ENCODE assay signal across 17 cellular contexts in genomic region chr19:50911206-50912101, GRCh38. TPM values are rescaled to one million over a fixed set of nuclear protein-coding genes. Genes with fewer than 3 reads are reported as not detected.
A peak's percentile ranks its signal among the peaks of the same experiment; 100 is the strongest.
DNase-seq lines count a peak whose midpoint lies in the region; ATAC-seq and TF ChIP-seq lines count a peak whose summit lies in the region.
"Had no signal": no experiment of that assay in that cellular context is flagged by ENCODE, and none has a peak within 500 bp of the region (broad histone marks: within the 10 kb centered on the region; RNA-seq: fewer than 3 reads in every experiment).

Gene KLK4 (minus strand): TSS chr19:50911395. CDS start chr19:50910738, 657 bp downstream.

- no peak within 1 kb of the TSS for H3K4me3 Mint-ChIP-seq in activated CD8-positive, alpha-beta T cell treated with anti-CD3 and anti-CD28 coated beads for 36 hours
- no peak within 1 kb of the TSS for H3K4me3 Mint-ChIP-seq in activated CD8-positive, alpha-beta T cell treated with anti-CD3 and anti-CD28 coated beads, Interleukin-2, amount 10 ng/mL, durations not matched to agents 7 days and 5 days
- H3K4me3 Mint-ChIP-seq: CD4-positive, CD25-positive, alpha-beta regulatory T cell had no signal

- peak; percentile 14 for TF ChIP-seq CTCF in activated CD8-positive, alpha-beta T cell treated with anti-CD3 and anti-CD28 coated beads for 36 hours (IDR thresholded peaks at IDR 0.05)
- TF ChIP-seq CTCF in RWPE2 (IDR thresholded peaks at IDR 0.05; ENCODE audit: poor library complexity, severe bottlenecking) = no peak

- H3K9me3 Mint-ChIP-seq in activated CD8-positive, alpha-beta T cell treated with anti-CD3 and anti-CD28 coated beads for 36 hours = no peaks in the 10 kb centered on the region
- H3K9me3 Mint-ChIP-seq in activated CD8-positive, alpha-beta T cell treated with anti-CD3 and anti-CD28 coated beads, Interleukin-2, amount 10 ng/mL, durations not matched to agents 7 days and 5 days (ENCODE audit: insufficient read depth) = no peaks in the 10 kb centered on the region
- H3K9me3 Mint-ChIP-seq: IgD-negative memory B cell had no signal

- peaks cover 8% of the 10 kb centered on the region for H3K4me1 Mint-ChIP-seq in activated CD8-positive, alpha-beta T cell treated with anti-CD3 and anti-CD28 coated beads for 36 hours (ENCODE audit: low read depth)
- H3K4me1 Mint-ChIP-seq in activated CD8-positive, alpha-beta T cell treated with anti-CD3 and anti-CD28 coated beads, Interleukin-2, amount 10 ng/mL, durations not matched to agents 7 days and 5 days (ENCODE audit: low read depth) = peaks cover 1% of the 10 kb centered on the region

- no peaks in the 10 kb centered on the region for H3K9me3 ChIP-seq in RWPE2 (ENCODE audit: severe bottlenecking)
- H3K9me3 ChIP-seq: BLaER1 treated with 17β-estradiol and CSF1 and Interleukin-3, amounts not matched to agents 10 nM and 100 nM had no signal

- no peak for DNase-seq in activated CD8-positive, alpha-beta T cell treated with anti-CD3 and anti-CD28 coated beads for 36 hours
- no peak for DNase-seq in activated CD8-positive, alpha-beta T cell treated with anti-CD3 and anti-CD28 coated beads, Interleukin-2, amount 10 ng/mL, durations not matched to agents 7 days and 5 days
- DNase-seq in RWPE2 (ENCODE audit: low spot score) (no peak), mesenteric fat pad (ENCODE audit: low spot score) (peak; percentile 37), NCI-H1436 (lab: John Stamatoyannopoulos, UW) (no peak), NCI-H2081 (lab: John Stamatoyannopoulos, UW) (no peak), DMS79 treated with DMSO at 0.1 percent for 48 hours (lab: John Stamatoyannopoulos, UW) (no peak)
- DNase-seq in stimulated activated CD4-positive, alpha-beta T cell treated with anti-CD3 and anti-CD28 coated beads, Interleukin-4, amount 100 ng/mL, for 1 hour = no peak
- DNase-seq: AML-193; CD4-positive, CD25-positive, alpha-beta regulatory T cell; DMS53 had no signal

- H3K27me3 ChIP-seq in RWPE2 (ENCODE audit: insufficient read depth, poor library complexity, severe bottlenecking) = peaks cover 16% of the 10 kb centered on the region

- POLR2A ChIA-PET in activated CD8-positive, alpha-beta T cell treated with anti-CD3 and anti-CD28 coated beads for 36 hours (lab: Charles Lee) = interaction anchor here (0.6 kb wide), 1 partner anchor 565 kb away, joined by 3 read pairs; no protein-coding TSS in a partner anchor
- POLR2A ChIA-PET in activated CD8-positive, alpha-beta T cell treated with anti-CD3 and anti-CD28 coated beads, Interleukin-2, amount 10 ng/mL, durations not matched to agents 7 days and 5 days (lab: Charles Lee) = no interaction called here

- CTCF ChIA-PET in activated CD8-positive, alpha-beta T cell treated with anti-CD3 and anti-CD28 coated beads for 36 hours (lab: Charles Lee) = interaction anchor here (1.0 kb wide), 1 partner anchor 9 kb away, joined by 5 read pairs; no protein-coding TSS in a partner anchor
- CTCF ChIA-PET in activated CD8-positive, alpha-beta T cell treated with anti-CD3 and anti-CD28 coated beads, Interleukin-2, amount 10 ng/mL, durations not matched to agents 7 days and 5 days (lab: Charles Lee) = interaction anchor here (0.5 kb wide), 1 partner anchor 612 kb away, joined by 3 read pairs; no protein-coding TSS in a partner anchor

- ATAC-seq in activated CD8-positive, alpha-beta T cell treated with anti-CD3 and anti-CD28 coated beads for 36 hours = no peak
- no peak for ATAC-seq in activated CD8-positive, alpha-beta T cell treated with anti-CD3 and anti-CD28 coated beads, Interleukin-2, amount 10 ng/mL, durations not matched to agents 7 days and 5 days
- peak; percentile 16; the same call in 1 of the 3 replicates for ATAC-seq in RWPE2 (ENCODE audit: low read depth)
- ATAC-seq: GM12878 had no signal

- H3K4me1 ChIP-seq in RWPE2 (ENCODE audit: insufficient read depth, poor library complexity, severe bottlenecking) = no peaks in the 10 kb centered on the region

- no peaks in the 10 kb centered on the region for H3K36me3 Mint-ChIP-seq in activated CD8-positive, alpha-beta T cell treated with anti-CD3 and anti-CD28 coated beads for 36 hours (ENCODE audit: low read depth)
- no peaks in the 10 kb centered on the region for H3K36me3 Mint-ChIP-seq in activated CD8-positive, alpha-beta T cell treated with anti-CD3 and anti-CD28 coated beads, Interleukin-2, amount 10 ng/mL, durations not matched to agents 7 days and 5 days (ENCODE audit: low read depth)
- H3K36me3 Mint-ChIP-seq: CD4-positive, CD25-positive, alpha-beta regulatory T cell; IgD-negative memory B cell had no signal

- intact Hi-C loops in activated CD8-positive, alpha-beta T cell treated with anti-CD3 and anti-CD28 coated beads for 36 hours (cut with micrococcal nuclease) = no loop called here

- H3K27ac Mint-ChIP-seq in activated CD8-positive, alpha-beta T cell treated with anti-CD3 and anti-CD28 coated beads for 36 hours = no peak within 1 kb of the TSS
- no peak within 1 kb of the TSS for H3K27ac Mint-ChIP-seq in activated CD8-positive, alpha-beta T cell treated with anti-CD3 and anti-CD28 coated beads, Interleukin-2, amount 10 ng/mL, durations not matched to agents 7 days and 5 days
- H3K27ac Mint-ChIP-seq: IgD-negative memory B cell had no signal

- no peak within 1 kb of the TSS for H3K4me3 ChIP-seq in RWPE2 (ENCODE audit: severe bottlenecking)
- H3K4me3 ChIP-seq: BLaER1 treated with 17β-estradiol and CSF1 and Interleukin-3, amounts not matched to agents 10 nM and 100 nM; GM12878 had no signal

- no peak within 1 kb of the TSS for H3K27ac ChIP-seq in RWPE2 (ENCODE audit: poor library complexity, severe bottlenecking)
- H3K27ac ChIP-seq: BLaER1 treated with 17β-estradiol and CSF1 and Interleukin-3, amounts not matched to agents 10 nM and 100 nM had no signal

- H3K36me3 ChIP-seq in RWPE2 (ENCODE audit: low read depth) = no peaks in the 10 kb centered on the region
- H3K36me3 ChIP-seq: BLaER1 treated with 17β-estradiol and CSF1 and Interleukin-3, amounts not matched to agents 10 nM and 100 nM had no signal

- H3K27me3 Mint-ChIP-seq in activated CD8-positive, alpha-beta T cell treated with anti-CD3 and anti-CD28 coated beads for 36 hours = peaks cover 38% of the 10 kb centered on the region
- H3K27me3 Mint-ChIP-seq in activated CD8-positive, alpha-beta T cell treated with anti-CD3 and anti-CD28 coated beads, Interleukin-2, amount 10 ng/mL, durations not matched to agents 7 days and 5 days (ENCODE audit: low read depth) = peaks cover 38% of the 10 kb centered on the region

RNA-seq across cellular contexts. Expression of gene KLK4, which starts in this region (rescaled TPM):
- total RNA-seq in activated CD8-positive, alpha-beta T cell treated with anti-CD3 and anti-CD28 coated beads for 36 hours = not detected
- not detected for total RNA-seq in activated CD8-positive, alpha-beta T cell treated with anti-CD3 and anti-CD28 coated beads, Interleukin-2, amount 10 ng/mL, durations not matched to agents 7 days and 5 days
- total RNA-seq in mesenteric fat pad = not detected
- total RNA-seq: CD4-positive, CD25-positive, alpha-beta regulatory T cell; Daoy; G401; GM12878; H4 had no signal

Comparison
In these comparisons a context has a peak if more than half of its experiments do, and no peak if none do; other contexts are left out.
1. Peak in DNase-seq in mesenteric fat pad; RNA of the gene not detected or under 1 TPM.